26 cellular contexts compared by ENCODE assay signal in the genomic region with DNA sequence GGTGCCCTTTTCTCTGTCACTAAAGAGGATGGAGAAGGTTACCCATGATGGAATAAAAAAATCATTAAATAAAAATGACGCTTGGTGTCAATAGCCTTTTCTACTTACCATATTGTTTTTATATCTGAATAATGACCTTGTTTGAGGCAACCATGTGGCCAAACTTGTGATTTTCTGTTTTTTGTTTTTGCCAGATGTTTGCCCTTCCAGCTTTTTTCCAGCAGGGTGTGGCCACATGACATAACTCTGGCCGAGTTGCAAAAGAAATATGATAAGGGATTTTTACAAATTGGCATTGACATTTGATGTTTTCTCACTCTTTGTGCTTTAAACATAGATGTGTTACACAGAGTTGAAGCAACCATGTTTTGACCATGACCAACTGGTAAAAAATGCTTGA. TPM values are rescaled to one million over a fixed set of nuclear protein-coding genes. Genes with fewer than 3 reads are reported as not detected.
"Had no signal": no experiment of that assay in that cellular context is flagged by ENCODE, and none has a peak within 500 bp of the region (broad histone marks: within the 10 kb centered on the region; RNA-seq: fewer than 3 reads in every experiment).

No MANE protein-coding gene starts in this region.

- H3K4me1 ChIP-seq: left ventricle myocardium inferior, pancreas, prostate gland, stomach, testis, thyroid gland, transverse colon, upper lobe of left lung, vagina had no signal

- H3K4me3 ChIP-seq: left ventricle myocardium inferior, lung, pancreas, prostate gland, skin epidermis, stomach, testis, thyroid gland, transverse colon, upper lobe of left lung, vagina had no signal

- H3K36me3 ChIP-seq: left ventricle myocardium inferior, pancreas, prostate gland, stomach, thyroid gland, transverse colon, upper lobe of left lung, vagina had no signal

- H3K27me3 ChIP-seq: pancreas, stomach, testis, thyroid gland, transverse colon, upper lobe of left lung, vagina had no signal

- H3K27ac ChIP-seq: left ventricle myocardium inferior, pancreas, prostate gland, skin epidermis, stomach, testis, thyroid gland, transverse colon, upper lobe of left lung, vagina had no signal

- H3K9me3 ChIP-seq: pancreas, prostate gland, stomach, testis, thyroid gland, transverse colon, upper lobe of left lung, vagina had no signal

- DNase-seq: islet precursor cell; left ventricle myocardium inferior; mesendoderm; naive thymus-derived CD4-positive, alpha-beta T cell; pancreas; posterior cingulate gyrus; retina; right cardiac atrium; stimulated activated CD4-positive, alpha-beta T cell treated with anti-CD3 and anti-CD28 coated beads, Interleukin-12 subunit alpha, Interleukin-12 subunit beta, amount 100 ng/mL, for 4 hours; stimulated activated CD4-positive, alpha-beta T cell treated with anti-CD3 and anti-CD28 coated beads, Interleukin-15, amount 100 ng/mL, for 24 hours; stimulated activated CD4-positive, alpha-beta T cell treated with anti-CD3 and anti-CD28 coated beads, Interleukin-2, amount 100 ng/mL, for 24 hours; stimulated activated CD4-positive, alpha-beta T cell treated with anti-CD3 and anti-CD28 coated beads, Interleukin-4, amount 100 ng/mL, for 1 hour; stimulated activated naive B cell treated with anti-CD40 and anti-IgM and Interleukin-4, amounts not matched to agents 10 μg/mL and 1 μg/mL and 100 μg/mL, for 72 hours; stimulated activated naive CD8-positive, alpha-beta T cell treated with anti-CD3 and anti-CD28 coated beads, Interleukin-15, Interleukin-2, amounts not matched to agents 100 U/mL and 50 U/mL, for 24 hours; stomach; testis; thyroid gland; transverse colon; upper lobe of left lung had no signal

- ATAC-seq: naive thymus-derived CD4-positive, alpha-beta T cell; natural killer cell treated with Interleukin-12 subunit alpha and Interleukin-12 subunit beta and Interleukin-15 and Interleukin-18, amount 100 ng/mL, for 72 hours; pancreas; right cardiac atrium; sciatic nerve; stimulated activated naive B cell treated with anti-CD40 and anti-IgM and Interleukin-4, amounts not matched to agents 10 μg/mL and 1 μg/mL and 100 μg/mL, for 72 hours; stimulated activated naive CD8-positive, alpha-beta T cell treated with anti-CD3 and anti-CD28 coated beads, Interleukin-15, Interleukin-2, amounts not matched to agents 100 U/mL and 50 U/mL, for 24 hours had no signal

RNA-seq across cellular contexts. Expression of a gene that starts 39.7 kb away (rescaled TPM):
- total RNA-seq: mononuclear cell; naive thymus-derived CD4-positive, alpha-beta T cell; natural killer cell treated with Interleukin-12 subunit alpha and Interleukin-12 subunit beta and Interleukin-15 and Interleukin-18, amount 100 ng/mL, for 72 hours had no signal
- polyA plus RNA-seq: naive thymus-derived CD4-positive, alpha-beta T cell had no signal
